In genomic region chr18:63138469-63139340, GRCh38 we compare ENCODE assay signal across 9 cellular contexts.
DNase-seq lines count a peak whose midpoint lies in the region; ATAC-seq and TF ChIP-seq lines count a peak whose summit lies in the region.
"Had no signal": no experiment of that assay in that cellular context is flagged by ENCODE, and none has a peak within 500 bp of the region (broad histone marks: within the 10 kb centered on the region; RNA-seq: fewer than 3 reads in every experiment).

No MANE protein-coding gene starts in this region.

- TF ChIP-seq CTCF in natural killer cell (IDR thresholded peaks at IDR 0.05) (no peak), body of pancreas (IDR thresholded peaks at IDR 0.05) (no peak)

- H3K27ac Mint-ChIP-seq in activated CD8-positive, alpha-beta T cell treated with anti-CD3 and anti-CD28 coated beads, Interleukin-2, amount 10 ng/mL, durations not matched to agents 7 days and 5 days, result peak overlapping the region; percentile 95
- peak overlapping the region; percentile 77 to 90 for H3K27ac Mint-ChIP-seq in natural killer cell

- H3K9me3 Mint-ChIP-seq in activated CD8-positive, alpha-beta T cell treated with anti-CD3 and anti-CD28 coated beads, Interleukin-2, amount 10 ng/mL, durations not matched to agents 7 days and 5 days (ENCODE audit: insufficient read depth), result no peaks in the 10 kb centered on the region
- no peaks in the 10 kb centered on the region for H3K9me3 Mint-ChIP-seq in natural killer cell

- CTCF ChIA-PET in activated CD8-positive, alpha-beta T cell treated with anti-CD3 and anti-CD28 coated beads, Interleukin-2, amount 10 ng/mL, durations not matched to agents 7 days and 5 days (lab: Charles Lee), result interaction anchor here (1.0 to 10.8 kb wide), 7 partner anchors 8 to 184 kb away, joined by 3 to 108 read pairs (median 6); partner anchors contain the start of gene BCL2

- H3K36me3 Mint-ChIP-seq in activated CD8-positive, alpha-beta T cell treated with anti-CD3 and anti-CD28 coated beads, Interleukin-2, amount 10 ng/mL, durations not matched to agents 7 days and 5 days (ENCODE audit: low read depth), result peaks cover 69% of the 10 kb centered on the region
- H3K36me3 Mint-ChIP-seq in natural killer cell, result no peaks in the 10 kb centered on the region

- no peak overlapping the region for H3K27ac ChIP-seq in body of pancreas

- 64 to 79% methylated on average over 9 of the region's 9 CpGs for WGBS in body of pancreas, 2 donors

- H3K27me3 ChIP-seq in body of pancreas, result no peaks in the 10 kb centered on the region

- H3K36me3 ChIP-seq in body of pancreas (replicated peaks in 1 of 2; ENCODE audit: insufficient read depth in 1 of 2, low read depth in 2 of 2), result no peaks in the 10 kb centered on the region

- peaks cover 75% of the 10 kb centered on the region for H3K4me1 Mint-ChIP-seq in activated CD8-positive, alpha-beta T cell treated with anti-CD3 and anti-CD28 coated beads, Interleukin-2, amount 10 ng/mL, durations not matched to agents 7 days and 5 days (ENCODE audit: low read depth)
- H3K4me1 Mint-ChIP-seq in natural killer cell, result peaks cover 43 to 62% of the 10 kb centered on the region in 2 donors

- POLR2A ChIA-PET in activated CD8-positive, alpha-beta T cell treated with anti-CD3 and anti-CD28 coated beads, Interleukin-2, amount 10 ng/mL, durations not matched to agents 7 days and 5 days (lab: Charles Lee), result interaction anchor here (0.6 to 4.2 kb wide), 14 partner anchors 10 to 180 kb away, joined by 3 to 28 read pairs (median 4); partner anchors contain the start of gene BCL2

- ATAC-seq in HG03159 (IDR thresholded peaks at IDR 0.05; ENCODE audit: unreplicated experiment) (peak; percentile 49), natural killer cell (peak; percentile 5 to 26 (median 15)), body of pancreas (no peak)
- peak; percentile 54 for ATAC-seq in activated CD8-positive, alpha-beta T cell treated with anti-CD3 and anti-CD28 coated beads, Interleukin-2, amount 10 ng/mL, durations not matched to agents 7 days and 5 days
- ATAC-seq: Panc1 had no signal

- no peaks in the 10 kb centered on the region for H3K27me3 Mint-ChIP-seq in activated CD8-positive, alpha-beta T cell treated with anti-CD3 and anti-CD28 coated beads, Interleukin-2, amount 10 ng/mL, durations not matched to agents 7 days and 5 days (ENCODE audit: low read depth)
- H3K27me3 Mint-ChIP-seq in natural killer cell (ENCODE audit: low read depth in 2 of 2), result no peaks in the 10 kb centered on the region

- TF ChIP-seq POLR2A in body of pancreas (IDR thresholded peaks at IDR 0.05), result no peak

- no peak overlapping the region for H3K4me3 ChIP-seq in body of pancreas

- DNase-seq in ELF-1 (ENCODE audit: low read depth, low spot score) (peak; percentile 53), GM19238 (ENCODE audit: insufficient read length, low spot score) (peak; percentile 44), natural killer cell (no peak), HUDEP-2 (lab: John Stamatoyannopoulos, UW; ENCODE audit: unreplicated experiment in 76 of 76) (no peak), superior temporal gyrus (ENCODE audit: extremely low spot score) (no peak), body of pancreas (no peak)
- no peak for DNase-seq in activated CD8-positive, alpha-beta T cell treated with anti-CD3 and anti-CD28 coated beads, Interleukin-2, amount 10 ng/mL, durations not matched to agents 7 days and 5 days

- H3K9me3 ChIP-seq in body of pancreas, result no peaks in the 10 kb centered on the region

- intact Hi-C loops in natural killer cell (cut with micrococcal nuclease) (loop anchor here (2.0 kb wide), 1 partner anchor 16 kb away; no protein-coding TSS in a partner anchor), body of pancreas (cut with DNase I) (no loop called here)

- H3K4me1 ChIP-seq in body of pancreas, result no peaks in the 10 kb centered on the region

- H3K4me3 Mint-ChIP-seq in activated CD8-positive, alpha-beta T cell treated with anti-CD3 and anti-CD28 coated beads, Interleukin-2, amount 10 ng/mL, durations not matched to agents 7 days and 5 days, result peak overlapping the region; percentile 77
- peak overlapping the region; percentile 84 for H3K4me3 Mint-ChIP-seq in natural killer cell

Comparison
In these comparisons a context has a peak if more than half of its experiments do, and no peak if none do; other contexts are left out.
1. DNase-seq: peak in ELF-1 (single experiment) and GM19238 (single experiment); none in activated CD8-positive, alpha-beta T cell treated with anti-CD3 and anti-CD28 coated beads, Interleukin-2, amount 10 ng/mL, durations not matched to agents 7 days and 5 days (single experiment), natural killer cell (single experiment), HUDEP-2 (0 of 76), superior temporal gyrus (single experiment) and body of pancreas (0 of 4).